1 cellular context compared by ENCODE assay signal in the genomic region with DNA sequence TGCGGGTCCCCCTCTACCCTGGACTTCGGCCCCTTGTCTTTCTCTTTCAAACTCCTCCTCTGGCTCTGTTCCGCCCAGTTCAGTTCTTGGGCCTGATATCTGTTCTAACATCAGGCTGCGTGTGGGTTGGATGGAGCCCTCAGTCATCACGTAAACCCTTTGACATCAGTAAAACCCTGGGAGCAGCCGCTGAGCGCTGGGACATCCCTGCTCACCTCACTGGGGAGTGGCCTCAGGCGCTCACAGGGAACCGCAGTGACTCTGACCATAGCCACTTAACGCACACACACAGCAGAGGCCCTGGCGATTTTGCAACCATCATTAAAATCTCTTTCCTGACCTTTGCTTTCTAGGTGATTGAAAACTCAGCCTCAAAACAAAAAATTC.
TF ChIP-seq lines count a peak whose summit lies in the region.

No MANE protein-coding gene starts in this region.

TF ChIP-seq in GM23338, 12 proteins besides CTCF, POLR2A, EP300 and RAD21 (continued from another document):
- TF ChIP-seq, protein P1, sequence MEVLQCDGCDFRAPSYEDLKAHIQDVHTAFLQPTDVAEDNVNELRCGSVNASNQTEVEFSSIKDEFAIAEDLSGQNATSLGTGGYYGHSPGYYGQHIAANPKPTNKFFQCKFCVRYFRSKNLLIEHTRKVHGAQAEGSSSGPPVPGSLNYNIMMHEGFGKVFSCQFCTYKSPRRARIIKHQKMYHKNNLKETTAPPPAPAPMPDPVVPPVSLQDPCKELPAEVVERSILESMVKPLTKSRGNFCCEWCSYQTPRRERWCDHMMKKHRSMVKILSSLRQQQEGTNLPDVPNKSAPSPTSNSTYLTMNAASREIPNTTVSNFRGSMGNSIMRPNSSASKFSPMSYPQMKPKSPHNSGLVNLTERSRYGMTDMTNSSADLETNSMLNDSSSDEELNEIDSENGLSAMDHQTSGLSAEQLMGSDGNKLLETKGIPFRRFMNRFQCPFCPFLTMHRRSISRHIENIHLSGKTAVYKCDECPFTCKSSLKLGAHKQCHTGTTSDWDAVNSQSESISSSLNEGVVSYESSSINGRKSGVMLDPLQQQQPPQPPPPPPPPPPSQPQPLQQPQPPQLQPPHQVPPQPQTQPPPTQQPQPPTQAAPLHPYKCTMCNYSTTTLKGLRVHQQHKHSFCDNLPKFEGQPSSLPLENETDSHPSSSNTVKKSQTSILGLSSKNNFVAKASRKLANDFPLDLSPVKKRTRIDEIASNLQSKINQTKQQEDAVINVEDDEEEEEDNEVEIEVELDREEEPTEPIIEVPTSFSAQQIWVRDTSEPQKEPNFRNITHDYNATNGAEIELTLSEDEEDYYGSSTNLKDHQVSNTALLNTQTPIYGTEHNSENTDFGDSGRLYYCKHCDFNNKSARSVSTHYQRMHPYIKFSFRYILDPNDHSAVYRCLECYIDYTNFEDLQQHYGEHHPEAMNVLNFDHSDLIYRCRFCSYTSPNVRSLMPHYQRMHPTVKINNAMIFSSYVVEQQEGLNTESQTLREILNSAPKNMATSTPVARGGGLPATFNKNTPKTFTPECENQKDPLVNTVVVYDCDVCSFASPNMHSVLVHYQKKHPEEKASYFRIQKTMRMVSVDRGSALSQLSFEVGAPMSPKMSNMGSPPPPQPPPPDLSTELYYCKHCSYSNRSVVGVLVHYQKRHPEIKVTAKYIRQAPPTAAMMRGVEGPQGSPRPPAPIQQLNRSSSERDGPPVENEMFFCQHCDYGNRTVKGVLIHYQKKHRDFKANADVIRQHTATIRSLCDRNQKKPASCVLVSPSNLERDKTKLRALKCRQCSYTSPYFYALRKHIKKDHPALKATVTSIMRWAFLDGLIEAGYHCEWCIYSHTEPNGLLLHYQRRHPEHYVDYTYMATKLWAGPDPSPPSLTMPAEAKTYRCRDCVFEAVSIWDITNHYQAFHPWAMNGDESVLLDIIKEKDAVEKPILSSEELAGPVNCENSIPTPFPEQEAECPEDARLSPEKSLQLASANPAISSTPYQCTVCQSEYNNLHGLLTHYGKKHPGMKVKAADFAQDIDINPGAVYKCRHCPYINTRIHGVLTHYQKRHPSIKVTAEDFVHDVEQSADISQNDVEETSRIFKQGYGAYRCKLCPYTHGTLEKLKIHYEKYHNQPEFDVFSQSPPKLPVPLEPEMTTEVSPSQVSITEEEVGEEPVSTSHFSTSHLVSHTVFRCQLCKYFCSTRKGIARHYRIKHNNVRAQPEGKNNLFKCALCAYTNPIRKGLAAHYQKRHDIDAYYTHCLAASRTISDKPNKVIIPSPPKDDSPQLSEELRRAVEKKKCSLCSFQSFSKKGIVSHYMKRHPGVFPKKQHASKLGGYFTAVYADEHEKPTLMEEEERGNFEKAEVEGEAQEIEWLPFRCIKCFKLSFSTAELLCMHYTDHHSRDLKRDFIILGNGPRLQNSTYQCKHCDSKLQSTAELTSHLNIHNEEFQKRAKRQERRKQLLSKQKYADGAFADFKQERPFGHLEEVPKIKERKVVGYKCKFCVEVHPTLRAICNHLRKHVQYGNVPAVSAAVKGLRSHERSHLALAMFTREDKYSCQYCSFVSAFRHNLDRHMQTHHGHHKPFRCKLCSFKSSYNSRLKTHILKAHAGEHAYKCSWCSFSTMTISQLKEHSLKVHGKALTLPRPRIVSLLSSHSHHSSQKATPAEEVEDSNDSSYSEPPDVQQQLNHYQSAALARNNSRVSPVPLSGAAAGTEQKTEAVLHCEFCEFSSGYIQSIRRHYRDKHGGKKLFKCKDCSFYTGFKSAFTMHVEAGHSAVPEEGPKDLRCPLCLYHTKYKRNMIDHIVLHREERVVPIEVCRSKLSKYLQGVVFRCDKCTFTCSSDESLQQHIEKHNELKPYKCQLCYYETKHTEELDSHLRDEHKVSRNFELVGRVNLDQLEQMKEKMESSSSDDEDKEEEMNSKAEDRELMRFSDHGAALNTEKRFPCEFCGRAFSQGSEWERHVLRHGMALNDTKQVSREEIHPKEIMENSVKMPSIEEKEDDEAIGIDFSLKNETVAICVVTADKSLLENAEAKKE (CRISPR knock-in tag; IDR thresholded peaks at IDR 0.05): no peak
- TF ChIP-seq NANOG (IDR thresholded peaks at IDR 0.05; ENCODE audit: borderline replicate concordance): no peak
- no peak for TF ChIP-seq CREB1 (CRISPR knock-in tag; IDR thresholded peaks at IDR 0.05; ENCODE audit: low read depth)
- no peak for TF ChIP-seq EZH2phosphoT487 (IDR thresholded peaks at IDR 0.05; ENCODE audit: unreplicated experiment)
- no peak for TF ChIP-seq ZNF331 (CRISPR knock-in tag; IDR thresholded peaks at IDR 0.05; ENCODE audit: low read depth)
- TF ChIP-seq ZNF114 (CRISPR knock-in tag; IDR thresholded peaks at IDR 0.05): no peak
- TF ChIP-seq, protein P2, sequence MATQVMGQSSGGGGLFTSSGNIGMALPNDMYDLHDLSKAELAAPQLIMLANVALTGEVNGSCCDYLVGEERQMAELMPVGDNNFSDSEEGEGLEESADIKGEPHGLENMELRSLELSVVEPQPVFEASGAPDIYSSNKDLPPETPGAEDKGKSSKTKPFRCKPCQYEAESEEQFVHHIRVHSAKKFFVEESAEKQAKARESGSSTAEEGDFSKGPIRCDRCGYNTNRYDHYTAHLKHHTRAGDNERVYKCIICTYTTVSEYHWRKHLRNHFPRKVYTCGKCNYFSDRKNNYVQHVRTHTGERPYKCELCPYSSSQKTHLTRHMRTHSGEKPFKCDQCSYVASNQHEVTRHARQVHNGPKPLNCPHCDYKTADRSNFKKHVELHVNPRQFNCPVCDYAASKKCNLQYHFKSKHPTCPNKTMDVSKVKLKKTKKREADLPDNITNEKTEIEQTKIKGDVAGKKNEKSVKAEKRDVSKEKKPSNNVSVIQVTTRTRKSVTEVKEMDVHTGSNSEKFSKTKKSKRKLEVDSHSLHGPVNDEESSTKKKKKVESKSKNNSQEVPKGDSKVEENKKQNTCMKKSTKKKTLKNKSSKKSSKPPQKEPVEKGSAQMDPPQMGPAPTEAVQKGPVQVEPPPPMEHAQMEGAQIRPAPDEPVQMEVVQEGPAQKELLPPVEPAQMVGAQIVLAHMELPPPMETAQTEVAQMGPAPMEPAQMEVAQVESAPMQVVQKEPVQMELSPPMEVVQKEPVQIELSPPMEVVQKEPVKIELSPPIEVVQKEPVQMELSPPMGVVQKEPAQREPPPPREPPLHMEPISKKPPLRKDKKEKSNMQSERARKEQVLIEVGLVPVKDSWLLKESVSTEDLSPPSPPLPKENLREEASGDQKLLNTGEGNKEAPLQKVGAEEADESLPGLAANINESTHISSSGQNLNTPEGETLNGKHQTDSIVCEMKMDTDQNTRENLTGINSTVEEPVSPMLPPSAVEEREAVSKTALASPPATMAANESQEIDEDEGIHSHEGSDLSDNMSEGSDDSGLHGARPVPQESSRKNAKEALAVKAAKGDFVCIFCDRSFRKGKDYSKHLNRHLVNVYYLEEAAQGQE (IDR thresholded peaks at IDR 0.05; ENCODE audit: unreplicated experiment): no peak
- TF ChIP-seq POLR2AphosphoS5 (IDR thresholded peaks at IDR 0.05; ENCODE audit: low read depth): no peak
- TF ChIP-seq, protein P3, sequence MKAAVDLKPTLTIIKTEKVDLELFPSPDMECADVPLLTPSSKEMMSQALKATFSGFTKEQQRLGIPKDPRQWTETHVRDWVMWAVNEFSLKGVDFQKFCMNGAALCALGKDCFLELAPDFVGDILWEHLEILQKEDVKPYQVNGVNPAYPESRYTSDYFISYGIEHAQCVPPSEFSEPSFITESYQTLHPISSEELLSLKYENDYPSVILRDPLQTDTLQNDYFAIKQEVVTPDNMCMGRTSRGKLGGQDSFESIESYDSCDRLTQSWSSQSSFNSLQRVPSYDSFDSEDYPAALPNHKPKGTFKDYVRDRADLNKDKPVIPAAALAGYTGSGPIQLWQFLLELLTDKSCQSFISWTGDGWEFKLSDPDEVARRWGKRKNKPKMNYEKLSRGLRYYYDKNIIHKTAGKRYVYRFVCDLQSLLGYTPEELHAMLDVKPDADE (IDR thresholded peaks at IDR 0.05): no peak
- TF ChIP-seq EZH2 (IDR thresholded peaks at IDR 0.05; ENCODE audit: low read depth, unreplicated experiment): no peak
TF ChIP-seq in GM23338: peak in this region for 0.
